ENCODE assay signal across 1 cellular context in genomic region chr19:38975861-38976271, GRCh38.
TF ChIP-seq lines count a peak whose summit lies in the region.

No MANE protein-coding gene starts in this region.

TF ChIP-seq in HEK293, 187 proteins besides CTCF, POLR2A, EP300 and RAD21 (continued from another document):
- TF ChIP-seq PBX3 (CRISPR knock-in tag; IDR thresholded peaks at IDR 0.05), result no peak
- TF ChIP-seq SP2 (tag by site-specific recombination; IDR thresholded peaks at IDR 0.05), result peak; percentile 76
- no peak for TF ChIP-seq ZNF155 (tag by site-specific recombination; IDR thresholded peaks at IDR 0.05)
- no peak for TF ChIP-seq RBAK (tag by site-specific recombination; IDR thresholded peaks at IDR 0.05)
- peak; percentile 32 for TF ChIP-seq ZNF600 (tag by site-specific recombination; IDR thresholded peaks at IDR 0.05)
